In the genomic region with DNA sequence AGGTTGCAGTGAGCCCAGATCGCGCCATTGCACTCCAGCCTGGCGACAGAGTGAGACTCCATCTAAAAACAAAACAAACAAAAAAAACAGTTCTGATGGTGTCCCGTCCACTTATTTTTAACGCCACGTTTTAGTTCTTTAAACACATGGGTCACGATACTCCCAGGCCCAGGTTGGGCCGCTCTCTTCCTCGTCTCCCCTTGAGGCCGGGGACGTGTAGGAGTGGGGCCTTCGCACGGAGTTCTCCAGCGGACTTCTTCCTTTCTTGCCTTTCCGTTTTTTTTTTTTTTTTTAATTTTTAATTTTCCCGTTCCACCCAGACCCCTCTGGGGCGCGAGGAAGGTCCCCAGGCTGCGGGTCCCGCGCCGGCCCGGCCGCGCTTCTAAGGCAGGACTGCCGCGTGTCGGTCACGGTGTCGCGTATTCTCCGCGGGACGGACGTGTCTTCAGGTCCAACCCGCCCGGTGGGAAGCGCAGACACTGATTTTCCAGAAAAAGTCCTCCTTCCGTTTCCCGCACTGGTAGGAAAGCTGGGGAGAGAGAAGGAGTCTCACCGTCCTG, we compare ENCODE assay signal across 2 cellular contexts.
TF ChIP-seq lines count a peak whose summit lies in the region.

No MANE protein-coding gene starts in this region.

TF ChIP-seq in A549, 52 proteins besides CTCF, POLR2A, EP300 and RAD21:
- no peak for TF ChIP-seq SREBF2 (IDR thresholded peaks at IDR 0.05)
- TF ChIP-seq, protein P1, sequence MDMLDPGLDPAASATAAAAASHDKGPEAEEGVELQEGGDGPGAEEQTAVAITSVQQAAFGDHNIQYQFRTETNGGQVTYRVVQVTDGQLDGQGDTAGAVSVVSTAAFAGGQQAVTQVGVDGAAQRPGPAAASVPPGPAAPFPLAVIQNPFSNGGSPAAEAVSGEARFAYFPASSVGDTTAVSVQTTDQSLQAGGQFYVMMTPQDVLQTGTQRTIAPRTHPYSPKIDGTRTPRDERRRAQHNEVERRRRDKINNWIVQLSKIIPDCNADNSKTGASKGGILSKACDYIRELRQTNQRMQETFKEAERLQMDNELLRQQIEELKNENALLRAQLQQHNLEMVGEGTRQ (IDR thresholded peaks at IDR 0.05): no peak
- TF ChIP-seq EHF (CRISPR knock-in tag; IDR thresholded peaks at IDR 0.05): no peak
- TF ChIP-seq HOXB5 (CRISPR knock-in tag; IDR thresholded peaks at IDR 0.05): no peak
- no peak for TF ChIP-seq ZC3H11A (IDR thresholded peaks at IDR 0.05)
- no peak for TF ChIP-seq FOSB (CRISPR knock-in tag; IDR thresholded peaks at IDR 0.05)
- no peak for TF ChIP-seq ZFP36 (IDR thresholded peaks at IDR 0.05; ENCODE audit: borderline replicate concordance, partially characterized antibody)
- TF ChIP-seq, protein P2, sequence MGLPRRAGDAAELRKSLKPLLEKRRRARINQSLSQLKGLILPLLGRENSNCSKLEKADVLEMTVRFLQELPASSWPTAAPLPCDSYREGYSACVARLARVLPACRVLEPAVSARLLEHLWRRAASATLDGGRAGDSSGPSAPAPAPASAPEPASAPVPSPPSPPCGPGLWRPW (IDR thresholded peaks at IDR 0.05): no peak
- no peak for TF ChIP-seq HDAC2 (IDR thresholded peaks at IDR 0.05)
- no peak for TF ChIP-seq JUNB (IDR thresholded peaks at IDR 0.05)
- no peak for TF ChIP-seq ZNF302 (CRISPR knock-in tag; IDR thresholded peaks at IDR 0.05)
- TF ChIP-seq SMC3 (IDR thresholded peaks at IDR 0.05): no peak
- TF ChIP-seq RFX5 (IDR thresholded peaks at IDR 0.05): no peak
- TF ChIP-seq, protein P3, sequence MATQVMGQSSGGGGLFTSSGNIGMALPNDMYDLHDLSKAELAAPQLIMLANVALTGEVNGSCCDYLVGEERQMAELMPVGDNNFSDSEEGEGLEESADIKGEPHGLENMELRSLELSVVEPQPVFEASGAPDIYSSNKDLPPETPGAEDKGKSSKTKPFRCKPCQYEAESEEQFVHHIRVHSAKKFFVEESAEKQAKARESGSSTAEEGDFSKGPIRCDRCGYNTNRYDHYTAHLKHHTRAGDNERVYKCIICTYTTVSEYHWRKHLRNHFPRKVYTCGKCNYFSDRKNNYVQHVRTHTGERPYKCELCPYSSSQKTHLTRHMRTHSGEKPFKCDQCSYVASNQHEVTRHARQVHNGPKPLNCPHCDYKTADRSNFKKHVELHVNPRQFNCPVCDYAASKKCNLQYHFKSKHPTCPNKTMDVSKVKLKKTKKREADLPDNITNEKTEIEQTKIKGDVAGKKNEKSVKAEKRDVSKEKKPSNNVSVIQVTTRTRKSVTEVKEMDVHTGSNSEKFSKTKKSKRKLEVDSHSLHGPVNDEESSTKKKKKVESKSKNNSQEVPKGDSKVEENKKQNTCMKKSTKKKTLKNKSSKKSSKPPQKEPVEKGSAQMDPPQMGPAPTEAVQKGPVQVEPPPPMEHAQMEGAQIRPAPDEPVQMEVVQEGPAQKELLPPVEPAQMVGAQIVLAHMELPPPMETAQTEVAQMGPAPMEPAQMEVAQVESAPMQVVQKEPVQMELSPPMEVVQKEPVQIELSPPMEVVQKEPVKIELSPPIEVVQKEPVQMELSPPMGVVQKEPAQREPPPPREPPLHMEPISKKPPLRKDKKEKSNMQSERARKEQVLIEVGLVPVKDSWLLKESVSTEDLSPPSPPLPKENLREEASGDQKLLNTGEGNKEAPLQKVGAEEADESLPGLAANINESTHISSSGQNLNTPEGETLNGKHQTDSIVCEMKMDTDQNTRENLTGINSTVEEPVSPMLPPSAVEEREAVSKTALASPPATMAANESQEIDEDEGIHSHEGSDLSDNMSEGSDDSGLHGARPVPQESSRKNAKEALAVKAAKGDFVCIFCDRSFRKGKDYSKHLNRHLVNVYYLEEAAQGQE (IDR thresholded peaks at IDR 0.05): no peak

TF ChIP-seq in IMR-90, 13 proteins besides CTCF, POLR2A, EP300 and RAD21:
- no peak for TF ChIP-seq RCOR1 (IDR thresholded peaks at IDR 0.05; ENCODE audit: insufficient replicate concordance, low read length)
- TF ChIP-seq, protein P1 (IDR thresholded peaks at IDR 0.05; ENCODE audit: low read depth, low read length): no peak
- no peak for TF ChIP-seq MAFK (IDR thresholded peaks at IDR 0.05; ENCODE audit: low read depth, low read length)
- TF ChIP-seq MXI1 (IDR thresholded peaks at IDR 0.05; ENCODE audit: borderline replicate concordance, low read depth, low read length): no peak
- no peak for TF ChIP-seq NFE2L2 (IDR thresholded peaks at IDR 0.05; ENCODE audit: low read depth, low read length)
- no peak for TF ChIP-seq CEBPB (IDR thresholded peaks at IDR 0.05; ENCODE audit: low read depth, low read length)
- TF ChIP-seq RFX5 (IDR thresholded peaks at IDR 0.05; ENCODE audit: low read depth, low read length): no peak
- TF ChIP-seq SMC3 (IDR thresholded peaks at IDR 0.05; ENCODE audit: low read depth, low read length): no peak
- no peak for TF ChIP-seq MAZ (IDR thresholded peaks at IDR 0.05; ENCODE audit: borderline replicate concordance, low read depth, low read length)
- TF ChIP-seq, protein P4, sequence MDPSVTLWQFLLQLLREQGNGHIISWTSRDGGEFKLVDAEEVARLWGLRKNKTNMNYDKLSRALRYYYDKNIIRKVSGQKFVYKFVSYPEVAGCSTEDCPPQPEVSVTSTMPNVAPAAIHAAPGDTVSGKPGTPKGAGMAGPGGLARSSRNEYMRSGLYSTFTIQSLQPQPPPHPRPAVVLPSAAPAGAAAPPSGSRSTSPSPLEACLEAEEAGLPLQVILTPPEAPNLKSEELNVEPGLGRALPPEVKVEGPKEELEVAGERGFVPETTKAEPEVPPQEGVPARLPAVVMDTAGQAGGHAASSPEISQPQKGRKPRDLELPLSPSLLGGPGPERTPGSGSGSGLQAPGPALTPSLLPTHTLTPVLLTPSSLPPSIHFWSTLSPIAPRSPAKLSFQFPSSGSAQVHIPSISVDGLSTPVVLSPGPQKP (IDR thresholded peaks at IDR 0.05; ENCODE audit: borderline replicate concordance, low read depth, low read length): no peak
- no peak for TF ChIP-seq CHD1 (IDR thresholded peaks at IDR 0.05; ENCODE audit: low read depth, low read length)
- no peak for TF ChIP-seq BHLHE40 (IDR thresholded peaks at IDR 0.05; ENCODE audit: low read depth, low read length)
- no peak for TF ChIP-seq FOS (IDR thresholded peaks at IDR 0.05; ENCODE audit: low read depth, low read length)
